8 cellular contexts compared by ENCODE assay signal in the genomic region with DNA sequence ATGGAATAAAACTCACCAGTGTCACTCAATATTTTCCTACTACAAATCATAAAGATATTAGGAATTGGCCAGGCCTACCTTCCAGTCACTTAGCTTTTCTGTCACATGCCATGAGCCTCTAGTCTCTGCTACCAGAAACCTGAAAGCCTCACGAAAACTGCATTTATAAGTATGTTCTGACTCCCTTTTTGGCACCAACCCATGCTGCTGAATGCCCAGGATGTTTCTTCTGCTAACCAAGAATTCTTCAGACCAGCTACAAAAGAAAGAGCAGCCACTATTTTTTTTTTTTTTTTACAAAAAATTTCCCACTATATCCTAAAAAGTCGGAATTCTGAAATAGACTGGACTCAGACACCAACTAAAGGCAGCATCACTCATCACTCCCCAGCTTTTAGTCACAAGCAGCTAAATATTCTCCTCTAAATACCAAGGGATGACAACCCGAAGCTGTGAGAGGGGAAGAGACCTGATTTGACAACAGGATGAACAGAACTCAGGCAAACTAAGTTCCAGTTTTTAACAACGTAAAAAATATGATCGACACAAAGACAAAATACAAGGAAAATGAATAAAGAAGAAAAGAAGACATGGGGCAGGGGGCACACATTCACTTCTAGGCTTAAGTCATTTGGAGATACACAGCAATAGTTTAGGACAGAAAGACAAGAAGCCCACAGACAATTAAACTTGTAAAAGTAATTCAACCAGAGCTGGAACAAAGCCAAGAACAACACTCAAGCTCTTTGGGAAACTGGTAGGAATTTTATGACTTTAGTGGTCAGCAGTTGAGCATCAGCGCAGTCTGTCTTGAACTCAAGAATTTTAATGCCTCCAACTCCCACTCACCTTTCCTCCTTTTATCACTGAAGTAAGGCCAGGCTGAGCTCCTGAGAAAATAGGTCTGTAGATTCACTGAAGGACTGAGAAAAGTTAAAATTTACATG. TPM values are rescaled to one million over a fixed set of nuclear protein-coding genes. Genes with fewer than 3 reads are reported as not detected.
DNase-seq lines count a peak whose midpoint lies in the region; ATAC-seq, FAIRE-seq and TF ChIP-seq lines count a peak whose summit lies in the region.

No MANE protein-coding gene starts in this region.

- peaks cover 68% of the 10 kb centered on the region for H3K4me1 Mint-ChIP-seq in stimulated activated naive CD8-positive, alpha-beta T cell treated with anti-CD3 and anti-CD28 coated beads, Interleukin-15, Interleukin-2, amounts not matched to agents 100 ng/mL and 50 ng/mL, for 24 hours (ENCODE audit: low read depth)

- H3K23ac ChIP-seq in H1 (ENCODE audit: insufficient read length): no peak overlapping the region

- H3K27ac ChIP-seq in H1 (ENCODE audit: low read depth, low read length): no peak overlapping the region

- H3K23me2 ChIP-seq in H1 (ENCODE audit: low read depth, low read length): 0 out of 2 replicates have a peak, but pooled peaks cover 2% of the 10 kb centered on the region

- H3K56ac ChIP-seq in H1 (replicated peaks; ENCODE audit: insufficient read length, low read depth, low read length): no peak overlapping the region

- 0 out of 2 replicates have a peak overlapping the region, but pooled peaks have one; percentile 30 for H2AK5ac ChIP-seq in H1 (ENCODE audit: low read depth, low read length)

- no peaks in the 10 kb centered on the region for H3K9me3 ChIP-seq in H1 (ENCODE audit: insufficient read depth in 2 of 2, low read depth in 1 of 2, low read length in 1 of 2)
- no peaks in the 10 kb centered on the region for H3K9me3 ChIP-seq in neuron (ENCODE audit: low read length)

- no peaks in the 10 kb centered on the region for H4K20me1 ChIP-seq in H1 (replicated peaks in 1 of 2; ENCODE audit: control insufficient read depth in 1 of 2, insufficient read depth in 2 of 2, low read length in 2 of 2)

- CTCF ChIA-PET in H1 (lab: Charles Lee; ENCODE audit: partially characterized antibody): interaction anchor here (0.9 to 4.2 kb wide), 8 partner anchors 8 to 150 kb away, joined by 3 to 28 read pairs (median 5); a partner anchor contains a TSS

- no peak for DNase-seq in stimulated activated naive CD8-positive, alpha-beta T cell treated with anti-CD3 and anti-CD28 coated beads, Interleukin-15, Interleukin-2, amounts not matched to agents 100 U/mL and 50 U/mL, for 24 hours
- no peak for DNase-seq in H1 (ENCODE audit: low read depth in 1 of 2, low spot score in 2 of 2)
- DNase-seq in GM13976 (ENCODE audit: low spot score): no peak

- no peak for TF ChIP-seq RAD21 in H1 (IDR thresholded peaks at IDR 0.05 in 1 of 2, conservative IDR thresholded peaks at IDR 0.05 in 1 of 2; ENCODE audit: low read depth in 2 of 2, low read length in 2 of 2)

- ATAC-seq in stimulated activated naive CD8-positive, alpha-beta T cell treated with anti-CD3 and anti-CD28 coated beads, Interleukin-15, Interleukin-2, amounts not matched to agents 100 U/mL and 50 U/mL, for 24 hours: no peak
- no peak for ATAC-seq in GM21576 (IDR thresholded peaks at IDR 0.05; ENCODE audit: unreplicated experiment)
- no peak for ATAC-seq in HG02678 (IDR thresholded peaks at IDR 0.05; ENCODE audit: unreplicated experiment)

- peaks cover 5 to 60% of the 10 kb centered on the region in 2 experiments; a peak in 3 of 4 replicates for H3K79me2 ChIP-seq in H1 (ENCODE audit: control insufficient read depth in 1 of 2, insufficient read depth in 2 of 2, low read length in 2 of 2)

- H3K4ac ChIP-seq in H1 (replicated peaks; ENCODE audit: insufficient read length, low read depth, low read length): no peak overlapping the region

- H3K4me3 ChIP-seq in H1 (ENCODE audit: extremely low read depth in 1 of 4, insufficient read depth in 2 of 4, low read depth in 3 of 4, low read length in 4 of 4) (peak overlapping the region; percentile 91 to 99 (median 96); a peak in 7 of 8 replicates), neuron (ENCODE audit: low read length) (peak overlapping the region; percentile 75)

- H3K27ac Mint-ChIP-seq in stimulated activated naive CD8-positive, alpha-beta T cell treated with anti-CD3 and anti-CD28 coated beads, Interleukin-15, Interleukin-2, amounts not matched to agents 100 ng/mL and 50 ng/mL, for 24 hours: peak overlapping the region; percentile 99

- H2BK20ac ChIP-seq in H1 (ENCODE audit: low read length): no peak overlapping the region

- H3K27me3 Mint-ChIP-seq in stimulated activated naive CD8-positive, alpha-beta T cell treated with anti-CD3 and anti-CD28 coated beads, Interleukin-15, Interleukin-2, amounts not matched to agents 100 ng/mL and 50 ng/mL, for 24 hours: no peaks in the 10 kb centered on the region

- H3K36me3 Mint-ChIP-seq in stimulated activated naive CD8-positive, alpha-beta T cell treated with anti-CD3 and anti-CD28 coated beads, Interleukin-15, Interleukin-2, amounts not matched to agents 100 ng/mL and 50 ng/mL, for 24 hours (ENCODE audit: low read depth): peaks cover 35% of the 10 kb centered on the region

- no peak overlapping the region for H2BK15ac ChIP-seq in H1 (ENCODE audit: low read length)

- TF ChIP-seq EP300 in H1 (IDR thresholded peaks at IDR 0.05; ENCODE audit: borderline replicate concordance in 1 of 2, low read depth in 2 of 2, low read length in 2 of 2): no peak

- POLR2A ChIA-PET in H1 (lab: Charles Lee; ENCODE audit: partially characterized antibody): interaction anchor here (0.7 to 7.6 kb wide), 9 partner anchors 8 to 162 kb away, joined by 3 to 58 read pairs (median 14); a partner anchor contains a TSS

- no peak overlapping the region for H4K5ac ChIP-seq in H1 (ENCODE audit: insufficient read length, low read depth, low read length)

- H2AFZ ChIP-seq in H1 (ENCODE audit: low read length): no peak overlapping the region
- H2AFZ ChIP-seq in neuron (ENCODE audit: low read depth, low read length): no peak overlapping the region

- no peak overlapping the region; the same call in 1 of the 2 replicates for H2BK12ac ChIP-seq in H1 (ENCODE audit: low read depth, low read length)

- no peak for FAIRE-seq in H1 (lab: Jason Lieb, UNC)

- no peak overlapping the region for H2BK120ac ChIP-seq in H1 (replicated peaks; ENCODE audit: low read depth, low read length)

- no peak for TF ChIP-seq POLR2A in H1 (IDR thresholded peaks at IDR 0.05; ENCODE audit: control extremely low read depth in 1 of 2, low read depth in 2 of 2, low read length in 2 of 2)

- peak overlapping the region; percentile 97 for H3K4me3 Mint-ChIP-seq in stimulated activated naive CD8-positive, alpha-beta T cell treated with anti-CD3 and anti-CD28 coated beads, Interleukin-15, Interleukin-2, amounts not matched to agents 100 ng/mL and 50 ng/mL, for 24 hours

- H3K79me1 ChIP-seq in H1 (ENCODE audit: low read depth, low read length): no peaks in the 10 kb centered on the region; the same call in 1 of the 2 replicates

- H3K4me1 ChIP-seq in H1 (replicated peaks in 1 of 4; ENCODE audit: control insufficient read depth in 3 of 4, insufficient read depth in 4 of 4, low read length in 3 of 4): peaks cover 2 to 13% (median 5%) of the 10 kb centered on the region in 4 experiments; a peak in 6 of 7 replicates
- peaks cover 16% of the 10 kb centered on the region for H3K4me1 ChIP-seq in neuron (ENCODE audit: insufficient read depth, low read length)

- H4K91ac ChIP-seq in H1 (replicated peaks; ENCODE audit: insufficient read length, low read length): no peak overlapping the region

- WGBS in H1 (ENCODE audit: extremely low coverage in 1 of 2, insufficient coverage in 1 of 2, insufficient read length in 1 of 2, insufficient replicate concordance in 2 of 2, low coverage in 1 of 2, low lambda C conversion rate in 2 of 2, missing lambda C conversion rate in 1 of 2), 2 experiments: 91% methylated on average over 6 of the region's 6 CpGs; no CpG with 5 or more reads in 1 of the 2 experiments

- in situ Hi-C loops in GM13976 (cut with MboI; ENCODE audit: low sequenced_read_pairs, unreplicated experiment): no loop called here

- H3K27me3 ChIP-seq in H1 (replicated peaks in 1 of 4; ENCODE audit: control insufficient read depth in 3 of 4, extremely low read depth in 1 of 4, insufficient read depth in 3 of 4, low read length in 3 of 4) (no peaks in the 10 kb centered on the region), neuron (ENCODE audit: insufficient read depth, low read length) (no peaks in the 10 kb centered on the region)

- peak overlapping the region in 3 of 4 experiments; percentile 26 to 76 (median 28); a peak in 4 of 7 replicates for H3K9ac ChIP-seq in H1 (replicated peaks in 1 of 4; ENCODE audit: extremely low read depth in 1 of 4, low read depth in 3 of 4, low read length in 3 of 4)

- H2BK5ac ChIP-seq in H1 (ENCODE audit: low read depth, low read length): no peak overlapping the region

- H3K14ac ChIP-seq in H1 (ENCODE audit: insufficient read length): no peak overlapping the region

- H3K36me3 ChIP-seq in H1 (ENCODE audit: control insufficient read depth in 2 of 4, insufficient read depth in 4 of 4, low read length in 3 of 4): no peaks in the 10 kb centered on the region; a peak in 1 of 8 replicates
- H3K36me3 ChIP-seq in neuron (ENCODE audit: insufficient read depth, low read length): peaks cover 4% of the 10 kb centered on the region

- H3K18ac ChIP-seq in H1 (ENCODE audit: extremely low read depth, low read length): no peak overlapping the region

- no peak for TF ChIP-seq CTCF in H1 (IDR thresholded peaks at IDR 0.05; ENCODE audit: control extremely low read depth in 1 of 3, insufficient read depth in 1 of 3, low read depth in 1 of 3, low read length in 3 of 3)
- no peak for TF ChIP-seq CTCF in GM13976 (IDR thresholded peaks at IDR 0.05; ENCODE audit: borderline replicate concordance, control extremely low read depth, extremely low read depth, insufficient read depth, missing control alignments)

- no peaks in the 10 kb centered on the region for H3K9me3 Mint-ChIP-seq in stimulated activated naive CD8-positive, alpha-beta T cell treated with anti-CD3 and anti-CD28 coated beads, Interleukin-15, Interleukin-2, amounts not matched to agents 100 ng/mL and 50 ng/mL, for 24 hours

- no peak overlapping the region for H4K8ac ChIP-seq in H1 (ENCODE audit: extremely low read depth, insufficient read depth, low read length)

- H3K4me2 ChIP-seq in H1 (ENCODE audit: insufficient read depth in 1 of 2, low read depth in 2 of 2, low read length in 2 of 2): peak overlapping the region; percentile 65 to 89

RNA-seq across cellular contexts. Expression of a gene that starts 1.6 kb away (rescaled TPM):
- polyA plus RNA-seq in PFSK-1 (2012; ENCODE audit: insufficient read length, low read depth): 80.5 TPM
- 110 and 113 TPM in 2 replicates for total RNA-seq in H1 (2021; fragmentation: NEBNext Ultra II Directional; extraction: Animal tissue kit (Norgen Biotek cat#: 25700))
- polyA plus RNA-seq in H1 (2011; rRNA removed): 68.2 and 86.3 TPM in 2 replicates
- polyA plus RNA-seq in H1 (2011; cell fraction: cytosol; rRNA removed): 109 TPM
- polyA plus RNA-seq in H1 (2011; cell fraction: nucleus; rRNA removed): 282 TPM
- 108 to 124 TPM (median 115 TPM) in 4 replicates for polyA plus RNA-seq in H1 (2012, experiment 1 of 2)
- polyA plus RNA-seq in H1 (2012, experiment 2 of 2): 31.3 TPM
- polyA plus RNA-seq in H1 (2013, experiment 1 of 2): 82.1 TPM
- 76.5 TPM for polyA plus RNA-seq in H1 (2013, experiment 2 of 2)
- 111 and 133 TPM in 2 replicates for polyA minus RNA-seq in H1 (2011; rRNA and poly(A)+ RNA removed)
- 66.3 TPM for polyA minus RNA-seq in H1 (2011; cell fraction: cytosol; rRNA and poly(A)+ RNA removed)
- 167 TPM for polyA minus RNA-seq in H1 (2011; cell fraction: nucleus; rRNA and poly(A)+ RNA removed)

RNA-seq across cellular contexts. Expression of a gene that starts 24.2 kb away (rescaled TPM):
- polyA plus RNA-seq in PFSK-1 (2012; ENCODE audit: insufficient read length, low read depth): 27.8 TPM
- 80.2 TPM in 2 replicates for total RNA-seq in H1 (2021; fragmentation: NEBNext Ultra II Directional; extraction: Animal tissue kit (Norgen Biotek cat#: 25700))
- polyA plus RNA-seq in H1 (2011; rRNA removed): 36.4 and 50.4 TPM in 2 replicates
- 48.4 TPM for polyA plus RNA-seq in H1 (2011; cell fraction: cytosol; rRNA removed)
- polyA plus RNA-seq in H1 (2011; cell fraction: nucleus; rRNA removed): 35.9 TPM
- polyA plus RNA-seq in H1 (2012, experiment 1 of 2): 55.8 to 63.3 TPM (median 57.7 TPM) in 4 replicates
- 34.3 TPM for polyA plus RNA-seq in H1 (2012, experiment 2 of 2)
- 33.4 TPM for polyA plus RNA-seq in H1 (2013, experiment 1 of 2)
- polyA plus RNA-seq in H1 (2013, experiment 2 of 2): 32.0 TPM
- 76.8 and 97.3 TPM in 2 replicates for polyA minus RNA-seq in H1 (2011; rRNA and poly(A)+ RNA removed)
- 28.8 TPM for polyA minus RNA-seq in H1 (2011; cell fraction: cytosol; rRNA and poly(A)+ RNA removed)
- polyA minus RNA-seq in H1 (2011; cell fraction: nucleus; rRNA and poly(A)+ RNA removed): 69.6 TPM

RNA-seq across cellular contexts. Expression of a gene that starts 55.5 kb away (rescaled TPM):
- 181 TPM for polyA plus RNA-seq in PFSK-1 (2012; ENCODE audit: insufficient read length, low read depth)
- 75.1 and 78.8 TPM in 2 replicates for total RNA-seq in H1 (2021; fragmentation: NEBNext Ultra II Directional; extraction: Animal tissue kit (Norgen Biotek cat#: 25700))
- 68.2 and 71.3 TPM in 2 replicates for polyA plus RNA-seq in H1 (2011; rRNA removed)
- 97.2 TPM for polyA plus RNA-seq in H1 (2011; cell fraction: cytosol; rRNA removed)
- polyA plus RNA-seq in H1 (2011; cell fraction: nucleus; rRNA removed): 65.2 TPM
- 56.1 to 71.9 TPM (median 69.0 TPM) in 4 replicates for polyA plus RNA-seq in H1 (2012, experiment 1 of 2)
- 67.9 TPM for polyA plus RNA-seq in H1 (2012, experiment 2 of 2)
- polyA plus RNA-seq in H1 (2013, experiment 1 of 2): 109 TPM
- 115 TPM for polyA plus RNA-seq in H1 (2013, experiment 2 of 2)
- polyA minus RNA-seq in H1 (2011; rRNA and poly(A)+ RNA removed): 77.4 and 108 TPM in 2 replicates
- polyA minus RNA-seq in H1 (2011; cell fraction: cytosol; rRNA and poly(A)+ RNA removed): 29.1 TPM
- 35.7 TPM for polyA minus RNA-seq in H1 (2011; cell fraction: nucleus; rRNA and poly(A)+ RNA removed)
